11 cellular contexts compared by ENCODE assay signal in the genomic region with DNA sequence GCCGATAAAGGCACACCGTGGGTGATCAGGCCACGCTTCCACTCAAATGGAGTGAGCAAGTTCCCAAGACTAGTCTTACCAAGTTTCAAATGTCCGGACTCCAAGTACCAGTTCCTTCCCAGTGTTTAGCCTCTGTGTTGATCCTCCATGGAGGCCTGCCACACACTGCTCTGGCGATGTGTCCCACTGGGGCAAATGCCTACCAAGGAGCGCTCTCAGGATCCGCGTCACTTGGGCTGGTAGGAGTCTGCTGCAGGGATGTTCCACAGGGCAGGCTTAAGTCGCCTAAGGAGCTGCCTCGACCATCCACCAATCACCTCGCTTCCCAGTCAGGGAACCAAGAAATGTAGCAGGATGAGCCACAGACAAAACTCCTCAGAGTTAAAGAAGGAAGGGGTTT. TPM values are rescaled to one million over a fixed set of nuclear protein-coding genes. Genes with fewer than 3 reads are reported as not detected.
"Had no signal": no experiment of that assay in that cellular context is flagged by ENCODE, and none has a peak within 500 bp of the region (broad histone marks: within the 10 kb centered on the region; RNA-seq: fewer than 3 reads in every experiment).

No MANE protein-coding gene starts in this region.

- H3K36me3 ChIP-seq: HAP-1 had no signal

- ATAC-seq: HCT116, K562 had no signal

- H3K4me3 ChIP-seq: GM23248, HAP-1, K562 had no signal

- H3K4me1 ChIP-seq: HAP-1 had no signal

- H3K9me3 ChIP-seq: HAP-1 had no signal

- H3K27ac ChIP-seq: GM23248 had no signal

- H3K27ac Mint-ChIP-seq: HFFc6 had no signal

- H3K9me3 Mint-ChIP-seq: HFFc6 had no signal

- DNase-seq: GM23248, GOT3, H7, HFFc6, IMR-90, KG1 had no signal

RNA-seq across cellular contexts. Expression of gene MRLN, which starts 17.4 kb away (rescaled TPM):
- total RNA-seq: GM23248, H4, H7, HFFc6, HT-29, IMR-90, K562 had no signal
